In the genomic region with DNA sequence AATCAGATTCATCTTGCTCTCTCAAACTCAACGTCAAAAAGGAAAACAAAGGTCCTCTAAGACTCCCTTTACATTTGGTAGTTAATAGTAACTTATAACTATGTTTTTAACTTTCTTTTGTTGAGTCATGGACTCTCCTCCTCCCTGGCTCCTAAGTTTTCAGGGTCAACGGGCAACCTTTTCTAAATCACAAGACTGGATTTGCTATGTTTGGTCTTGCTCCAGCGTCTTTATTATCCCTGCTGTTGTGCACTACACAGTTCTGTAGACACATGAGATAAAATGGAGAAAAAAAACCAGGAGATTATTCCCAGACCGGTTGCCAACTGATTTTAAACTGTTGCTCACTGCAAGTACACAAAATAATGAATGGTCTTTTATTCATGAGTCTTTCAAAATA, we compare ENCODE assay signal across 11 cellular contexts. TPM values are rescaled to one million over a fixed set of nuclear protein-coding genes. Genes with fewer than 3 reads are reported as not detected.
DNase-seq lines count a peak whose midpoint lies in the region; ATAC-seq, FAIRE-seq and TF ChIP-seq lines count a peak whose summit lies in the region.
"Had no signal": no experiment of that assay in that cellular context is flagged by ENCODE, and none has a peak within 500 bp of the region (broad histone marks: within the 10 kb centered on the region; RNA-seq: fewer than 3 reads in every experiment).

No MANE protein-coding gene starts in this region.

- no peaks in the 10 kb centered on the region for H3K27me3 ChIP-seq in keratinocyte (ENCODE audit: control insufficient read depth, extremely low read depth, insufficient read depth, low read length)
- H3K27me3 ChIP-seq in stomach = no peaks in the 10 kb centered on the region
- H3K27me3 ChIP-seq in breast epithelium = no peaks in the 10 kb centered on the region

- H3K9me3 ChIP-seq in keratinocyte (ENCODE audit: control insufficient read depth, low read depth, low read length) (no peaks in the 10 kb centered on the region), stomach (no peaks in the 10 kb centered on the region), breast epithelium (no peaks in the 10 kb centered on the region)

- dilution Hi-C loops in keratinocyte (cut with MboI; ENCODE audit: extremely low pct_ligation_motif_present, low sequenced_read_pairs) = no loop called here

- FAIRE-seq in keratinocyte (lab: Jason Lieb, UNC) = peak; percentile 9

- WGBS in stomach, 5 donors = 18 to 40% (median 27%) methylated on average over 4 of the region's 4 CpGs

- no peak for DNase-seq in activated CD4-positive, alpha-beta T cell treated with anti-CD3 and anti-CD28 coated beads for 36 hours
- DNase-seq in activated CD4-positive, alpha-beta T cell treated with anti-CD3 and anti-CD28 coated beads for 1 hour = no peak
- DNase-seq in astrocyte of the hippocampus (ENCODE audit: low read depth, low spot score) = peak; percentile 19
- no peak for DNase-seq in keratinocyte (ENCODE audit: low read depth, low spot score)
- DNase-seq in stomach = no peak
- DNase-seq in NK-92 (lab: John Stamatoyannopoulos, UW; ENCODE audit: unreplicated experiment) = no peak
- DNase-seq in breast epithelium (ENCODE audit: low spot score in 2 of 2) = no peak
- DNase-seq: activated naive CD4-positive, alpha-beta T cell treated with Interleukin-2 at 50 U/mL for 16 hours; NCI-H187 treated with DMSO at 0.1 percent for 48 hours; WERI-Rb-1 had no signal

- H3K4me1 ChIP-seq in keratinocyte (ENCODE audit: control insufficient read depth, extremely low read depth, insufficient read depth, low read length) (peaks cover 13% of the 10 kb centered on the region), stomach (peaks cover 6 to 37% (median 21%) of the 10 kb centered on the region in 4 donors), breast epithelium (peaks cover 0 to 2% of the 10 kb centered on the region in 2 donors)

- H3K36me3 Mint-ChIP-seq in activated CD4-positive, alpha-beta T cell treated with anti-CD3 and anti-CD28 coated beads for 36 hours (ENCODE audit: low read depth) = peaks cover 2% of the 10 kb centered on the region

- H3K79me2 ChIP-seq in keratinocyte (ENCODE audit: control insufficient read depth, insufficient read depth, low read length) = peaks cover 29% of the 10 kb centered on the region

- H3K4me2 ChIP-seq in keratinocyte (ENCODE audit: control insufficient read depth, extremely low read depth, insufficient read depth, low read depth, low read length) = no peak overlapping the region

- H3K9me3 Mint-ChIP-seq in activated CD4-positive, alpha-beta T cell treated with anti-CD3 and anti-CD28 coated beads for 36 hours (ENCODE audit: low read depth) = no peaks in the 10 kb centered on the region

- TF ChIP-seq POLR2A in stomach (IDR thresholded peaks at IDR 0.05) (no peak), breast epithelium (IDR thresholded peaks at IDR 0.05) (no peak)

- intact Hi-C loops in activated CD4-positive, alpha-beta T cell treated with anti-CD3 and anti-CD28 coated beads for 36 hours (cut with DNase I, micrococcal nuclease) = loop anchor here in 1 of 2 experiments (5.0 kb wide), 1 partner anchor 74 kb away; no protein-coding TSS in a partner anchor
- intact Hi-C loops in stomach (cut with DNase I; ENCODE audit: low total_unique reads) = no loop called here
- intact Hi-C loops in breast epithelium (cut with DNase I; ENCODE audit: low total_unique reads) = no loop called here

- peaks cover 2% of the 10 kb centered on the region for H3K27me3 Mint-ChIP-seq in activated CD4-positive, alpha-beta T cell treated with anti-CD3 and anti-CD28 coated beads for 36 hours

- no peak for TF ChIP-seq EP300 in stomach (IDR thresholded peaks at IDR 0.05)

- H2AFZ ChIP-seq in keratinocyte (ENCODE audit: control insufficient read depth, low read length) = peak overlapping the region; percentile 69

- H3K9me1 ChIP-seq in keratinocyte (ENCODE audit: control insufficient read depth, extremely low read depth, insufficient read depth, low read length) = no peaks in the 10 kb centered on the region

- H4K20me1 ChIP-seq in keratinocyte (ENCODE audit: control insufficient read depth, extremely low read depth, insufficient read depth, low read length) = no peaks in the 10 kb centered on the region

- no peak overlapping the region for H3K4me3 Mint-ChIP-seq in activated CD4-positive, alpha-beta T cell treated with anti-CD3 and anti-CD28 coated beads for 36 hours

- H3K27ac ChIP-seq in keratinocyte (ENCODE audit: control insufficient read depth, insufficient read depth, low read length) = no peak overlapping the region
- H3K27ac ChIP-seq in stomach = peak overlapping the region in 3 of 5 donors; percentile 100
- no peak overlapping the region for H3K27ac ChIP-seq in breast epithelium
- H3K27ac ChIP-seq: WERI-Rb-1 had no signal

- TF ChIP-seq CTCF in keratinocyte (optimal IDR thresholded peaks at IDR 0.05 in 1 of 3, IDR thresholded peaks at IDR 0.05 in 1 of 3, conservative IDR thresholded peaks at IDR 0.05 in 1 of 3; ENCODE audit: extremely low read depth in 1 of 3, insufficient read depth in 2 of 3, low read length in 3 of 3) (no peak), stomach (IDR thresholded peaks at IDR 0.05) (no peak), breast epithelium (IDR thresholded peaks at IDR 0.05) (no peak)

- peak overlapping the region; percentile 2 for H3K27ac Mint-ChIP-seq in activated CD4-positive, alpha-beta T cell treated with anti-CD3 and anti-CD28 coated beads for 36 hours

- no peak overlapping the region for H3K9ac ChIP-seq in keratinocyte (ENCODE audit: control insufficient read depth, extremely low read depth, insufficient read depth, low read length)

- CTCF ChIA-PET in activated CD4-positive, alpha-beta T cell treated with anti-CD3 and anti-CD28 coated beads for 36 hours (lab: Charles Lee) = interaction anchor here (0.6 to 1.2 kb wide), 2 partner anchors 10 to 104 kb away, joined by 3 read pairs; no protein-coding TSS in a partner anchor

- POLR2A ChIA-PET in activated CD4-positive, alpha-beta T cell treated with anti-CD3 and anti-CD28 coated beads for 36 hours (lab: Charles Lee) = interaction anchor here (0.7 kb wide), 1 partner anchor 10 kb away, joined by 4 read pairs; no protein-coding TSS in a partner anchor

- H3K36me3 ChIP-seq in keratinocyte (ENCODE audit: control insufficient read depth in 2 of 2, extremely low read depth in 1 of 2, insufficient read depth in 2 of 2, low read length in 2 of 2) (no peaks in the 10 kb centered on the region), stomach (no peaks in the 10 kb centered on the region), breast epithelium (no peaks in the 10 kb centered on the region)
- H3K36me3 ChIP-seq: WERI-Rb-1 had no signal

- ATAC-seq in activated CD4-positive, alpha-beta T cell treated with anti-CD3 and anti-CD28 coated beads for 36 hours = no peak
- no peak for ATAC-seq in GM18867 (IDR thresholded peaks at IDR 0.05; ENCODE audit: unreplicated experiment)

- no peak overlapping the region for H3K4me3 ChIP-seq in keratinocyte (ENCODE audit: control insufficient read depth in 2 of 3, extremely low read depth in 1 of 3, insufficient read depth in 2 of 3, low read depth in 1 of 3, low read length in 3 of 3)
- H3K4me3 ChIP-seq in stomach = no peak overlapping the region
- H3K4me3 ChIP-seq in breast epithelium = no peak overlapping the region

- H3K4me1 Mint-ChIP-seq in activated CD4-positive, alpha-beta T cell treated with anti-CD3 and anti-CD28 coated beads for 36 hours = peaks cover 35% of the 10 kb centered on the region

RNA-seq across cellular contexts. Expression of a gene that starts 1.9 kb away (rescaled TPM):
- 10 to 100 TPM; 67.0 to 96.5 TPM for total RNA-seq in activated CD4-positive, alpha-beta T cell treated with anti-CD3 and anti-CD28 coated beads for 36 hours
- polyA plus RNA-seq in keratinocyte = 278 to 401 TPM (median 294 TPM) in 3 replicates
- polyA plus RNA-seq in keratinocyte (2011; ENCODE audit: low read depth) = 501 TPM
- 227 and 507 TPM in 2 replicates for polyA plus RNA-seq in keratinocyte (2011; cell fraction: cytosol; rRNA removed)
- polyA plus RNA-seq in keratinocyte (2011; cell fraction: nucleus; rRNA removed) = 641 and 718 TPM in 2 replicates
- polyA plus RNA-seq in keratinocyte (2012; ENCODE audit: low replicate concordance) = 243 and 479 TPM in 2 replicates
- polyA minus RNA-seq in keratinocyte = 35.2 to 148 TPM (median 92.4 TPM) in 3 replicates
- polyA minus RNA-seq in keratinocyte (2011; cell fraction: cytosol; rRNA and poly(A)+ RNA removed) = 187 TPM
- 141 and 299 TPM in 2 replicates for polyA minus RNA-seq in keratinocyte (2011; cell fraction: nucleus; rRNA and poly(A)+ RNA removed)
- 100 to 1,000 TPM; 271 to 419 (median 293) TPM for total RNA-seq in stomach
- polyA plus RNA-seq in stomach = 100 to 1,000 TPM; 113 to 359 (median 141) TPM
- total RNA-seq in breast epithelium = 100 to 1,000 TPM; 369 to 727 (median 475) TPM

Comparison
In these comparisons a context has a peak if more than half of its experiments do, and no peak if none do; other contexts are left out.
1. H3K27ac ChIP-seq: peak in stomach (3 of 5); none in keratinocyte (single experiment) and breast epithelium (0 of 2).